8 cellular contexts compared by ENCODE assay signal in genomic region chr16:46673320-46674013, GRCh38. TPM values are rescaled to one million over a fixed set of nuclear protein-coding genes. Genes with fewer than 3 reads are reported as not detected.
A peak's percentile ranks its signal among the peaks of the same experiment; 100 is the strongest.
DNase-seq lines count a peak whose midpoint lies in the region; ATAC-seq and TF ChIP-seq lines count a peak whose summit lies in the region.

No MANE protein-coding gene starts in this region.

- H3K36me3 ChIP-seq in GM06990 (ENCODE audit: control insufficient read depth, insufficient read depth, low read length) = peaks cover 3% of the 10 kb centered on the region
- peaks cover 1 to 23% of the 10 kb centered on the region in 2 donors for H3K36me3 ChIP-seq in body of pancreas (replicated peaks in 1 of 2; ENCODE audit: insufficient read depth in 1 of 2, low read depth in 2 of 2)

- no peak overlapping the region for H2BK5ac ChIP-seq in H9 (ENCODE audit: insufficient read length, low read length)

- no peak overlapping the region for H3K4me2 ChIP-seq in H9 (ENCODE audit: insufficient read depth, insufficient read length, low read length)

- H3K9ac ChIP-seq in H9 (ENCODE audit: extremely low read depth, insufficient read length, low read length) = no peak overlapping the region

- no peak overlapping the region for H3K23ac ChIP-seq in H9 (ENCODE audit: insufficient read length, low read depth, low read length)

- no peak overlapping the region for H3K18ac ChIP-seq in H9 (ENCODE audit: insufficient read length, low read depth, low read length)

- H2BK120ac ChIP-seq in H9 (ENCODE audit: low read depth, low read length, poor library complexity, severe bottlenecking) = no peak overlapping the region

- peak; percentile 59 for ATAC-seq in body of pancreas
- ATAC-seq in GM19328 (IDR thresholded peaks at IDR 0.05; ENCODE audit: unreplicated experiment) = no peak

- no peak overlapping the region for H2BK20ac ChIP-seq in H9 (ENCODE audit: low read depth, low read length, poor library complexity, severe bottlenecking)

- H3K27me3 ChIP-seq in GM06990 (replicated peaks; ENCODE audit: control insufficient read depth, insufficient read depth, low read length) (no peaks in the 10 kb centered on the region), H9 (ENCODE audit: insufficient read depth, low read length) (no peaks in the 10 kb centered on the region), body of pancreas (peaks cover 0 to 3% of the 10 kb centered on the region in 2 donors)

- H3K36me3 Mint-ChIP-seq in H9 (ENCODE audit: insufficient read depth in 1 of 3, low read depth in 3 of 3) (peaks cover 25 to 79% (median 76%) of the 10 kb centered on the region in 3 experiments; a peak in 6 of 7 replicates), immature natural killer cell (peaks cover 19 to 47% (median 21%) of the 10 kb centered on the region in 3 donors)

- H2BK12ac ChIP-seq in H9 (ENCODE audit: insufficient read length, low read depth, low read length) = no peak overlapping the region

- no peak for TF ChIP-seq POLR2A in body of pancreas (IDR thresholded peaks at IDR 0.05)

- no peak overlapping the region for H2AFZ ChIP-seq in H9 (ENCODE audit: low read length)

- no peaks in the 10 kb centered on the region for H3K79me2 ChIP-seq in H9 (ENCODE audit: insufficient read depth, low read length)

- no peaks in the 10 kb centered on the region for H3K9me3 Mint-ChIP-seq in H9
- H3K9me3 Mint-ChIP-seq in immature natural killer cell = no peaks in the 10 kb centered on the region

- H3K14ac ChIP-seq in H9 (ENCODE audit: insufficient read depth, low read length) = no peak overlapping the region

- H3T11ph ChIP-seq in H9 (ENCODE audit: low read length) = no peak overlapping the region

- WGBS in H9 (ENCODE audit: extremely low coverage, insufficient read length, low lambda C conversion rate) = no CpG with 5 or more reads among the region's 6 CpGs
- WGBS in body of pancreas, 2 donors = 61 to 73% methylated on average over 6 of the region's 6 CpGs

- no peak overlapping the region for H2BK15ac ChIP-seq in H9 (ENCODE audit: low read depth, low read length)

- no peaks in the 10 kb centered on the region for H3K9me3 ChIP-seq in H9 (ENCODE audit: control insufficient read depth, low read depth, low read length)
- no peaks in the 10 kb centered on the region for H3K9me3 ChIP-seq in body of pancreas

- no peaks in the 10 kb centered on the region for H3K4me1 Mint-ChIP-seq in H9
- no peaks in the 10 kb centered on the region for H3K4me1 Mint-ChIP-seq in immature natural killer cell

- H4K5ac ChIP-seq in H9 (ENCODE audit: insufficient read length, low read depth, low read length) = no peak overlapping the region

- H3K4me3 ChIP-seq in GM06990 (replicated peaks; ENCODE audit: low read depth, low read length) = no peak overlapping the region
- no peak overlapping the region for H3K4me3 ChIP-seq in body of pancreas

- no peak overlapping the region for H2AK5ac ChIP-seq in H9 (ENCODE audit: insufficient read length, low read length)

- H3K4me1 ChIP-seq in H9 (ENCODE audit: insufficient read depth, low read length) = no peaks in the 10 kb centered on the region
- H3K4me1 ChIP-seq in body of pancreas = no peaks in the 10 kb centered on the region

- no peak overlapping the region for H4K91ac ChIP-seq in H9 (ENCODE audit: insufficient read length, low read depth, low read length)

- H4K8ac ChIP-seq in H9 (replicated peaks; ENCODE audit: insufficient read length, low read depth, low read length) = no peak overlapping the region

- H3K79me1 ChIP-seq in H9 (ENCODE audit: insufficient read depth, low read depth, low read length, poor library complexity, severe bottlenecking) = no peaks in the 10 kb centered on the region

- no peak overlapping the region for H3K56ac ChIP-seq in H9 (ENCODE audit: insufficient read length, low read depth, low read length)

- no peaks in the 10 kb centered on the region for H3K23me2 ChIP-seq in H9 (ENCODE audit: insufficient read length, low read depth, low read length, poor library complexity, severe bottlenecking)

- H3K4me3 Mint-ChIP-seq in H9 = no peak overlapping the region; a peak in 2 of 5 replicates
- no peak overlapping the region for H3K4me3 Mint-ChIP-seq in immature natural killer cell

- H3K27ac ChIP-seq in H9 (ENCODE audit: insufficient read length, low read depth, low read length) (no peak overlapping the region), body of pancreas (no peak overlapping the region)

- no peaks in the 10 kb centered on the region for H4K20me1 ChIP-seq in H9 (ENCODE audit: control insufficient read depth, insufficient read depth, insufficient read length)

- H3K27me3 Mint-ChIP-seq in H9 (ENCODE audit: low read depth) (no peaks in the 10 kb centered on the region), immature natural killer cell (ENCODE audit: low read depth in 3 of 3) (no peaks in the 10 kb centered on the region)

- peak overlapping the region in 1 of 3 experiments; percentile 15; a peak in 1 of 7 replicates for H3K27ac Mint-ChIP-seq in H9
- H3K27ac Mint-ChIP-seq in immature natural killer cell = peak overlapping the region in 1 of 6 donors; percentile 70

- TF ChIP-seq CTCF in GM06990 (IDR thresholded peaks at IDR 0.05; ENCODE audit: insufficient read depth, low read length, poor library complexity, severe bottlenecking) (peak; percentile 98), H9 (conservative IDR thresholded peaks at IDR 0.05) (peak; percentile 100), body of pancreas (IDR thresholded peaks at IDR 0.05) (peak; percentile 30 to 80 (median 71))

- no peak for DNase-seq in GM06990 (ENCODE audit: extremely low read depth, insufficient read length)
- peak; percentile 63 for DNase-seq in H9
- peak; percentile 81 for DNase-seq in NAMALWA (ENCODE audit: low spot score)
- peak; percentile 63 for DNase-seq in SKM-1 (lab: John Stamatoyannopoulos, UW; ENCODE audit: unreplicated experiment)
- peak; percentile 26 to 59 (median 42) for DNase-seq in body of pancreas
- DNase-seq in immature natural killer cell = peak in 2 of 3 donors; percentile 29 to 42
- peak; percentile 18 to 23 for DNase-seq in stimulated activated CD4-positive, alpha-beta T cell treated with anti-CD3 and anti-CD28 coated beads, Interleukin-2, amount 100 ng/mL, for 48 hours

- H3K4ac ChIP-seq in H9 (ENCODE audit: low read depth, low read length) = no peak overlapping the region

- intact Hi-C loops in body of pancreas (cut with DNase I) = no loop called here

RNA-seq across cellular contexts. Expression of gene VPS35, which starts 15.5 kb away (rescaled TPM):
- 66.9 and 70.4 TPM in 2 replicates for total RNA-seq in H9 (2021)
- total RNA-seq in body of pancreas = 10 to 100 TPM; 14.5 to 40.5 TPM
- 10 to 100 TPM; 51.2 to 86.2 (median 53.2) TPM for polyA plus RNA-seq in immature natural killer cell

RNA-seq across cellular contexts. Expression of gene ORC6, which starts 16.0 kb away (rescaled TPM):
- 85.1 and 95.0 TPM in 2 replicates for total RNA-seq in H9 (2021)
- total RNA-seq in body of pancreas = 1 to 10 TPM in 1 of 2 donors, not detected in 1; 4.9 TPM
- polyA plus RNA-seq in immature natural killer cell = 1 to 10 TPM in 2 of 3 donors, not detected in 1; 1.4 to 1.8 TPM

RNA-seq across cellular contexts. Expression of gene SHCBP1, which starts 52.3 kb away (rescaled TPM):
- total RNA-seq in H9 (2021) (16.6 and 17.2 TPM in 2 replicates), body of pancreas (under 1 TPM in 1 of 2 donors, not detected in 1; 0.26 TPM)
- polyA plus RNA-seq in immature natural killer cell = 1 to 10 TPM in 1 of 3 donors, under 1 TPM in 1, not detected in 1; 0.40 to 1.7 TPM

Comparison
In these comparisons a context has a peak if more than half of its experiments do, and no peak if none do; other contexts are left out.
1. RNA of gene ORC6, which starts 16.0 kb away (total RNA-seq): 85.1 to 95.0 TPM in H9; 4.9 TPM in body of pancreas; every median in the first group is over 10 times any median in the second.
2. RNA of gene SHCBP1, which starts 52.3 kb away (total RNA-seq): 16.6 to 17.2 TPM in H9; 0.26 TPM in body of pancreas; every median in the first group is over 10 times any median in the second.
3. Peak in every context shown above with its lines, with median percentiles within 50 percentile points of each other: CTCF ChIP-seq.